11 cellular contexts compared by ENCODE assay signal in the genomic region with DNA sequence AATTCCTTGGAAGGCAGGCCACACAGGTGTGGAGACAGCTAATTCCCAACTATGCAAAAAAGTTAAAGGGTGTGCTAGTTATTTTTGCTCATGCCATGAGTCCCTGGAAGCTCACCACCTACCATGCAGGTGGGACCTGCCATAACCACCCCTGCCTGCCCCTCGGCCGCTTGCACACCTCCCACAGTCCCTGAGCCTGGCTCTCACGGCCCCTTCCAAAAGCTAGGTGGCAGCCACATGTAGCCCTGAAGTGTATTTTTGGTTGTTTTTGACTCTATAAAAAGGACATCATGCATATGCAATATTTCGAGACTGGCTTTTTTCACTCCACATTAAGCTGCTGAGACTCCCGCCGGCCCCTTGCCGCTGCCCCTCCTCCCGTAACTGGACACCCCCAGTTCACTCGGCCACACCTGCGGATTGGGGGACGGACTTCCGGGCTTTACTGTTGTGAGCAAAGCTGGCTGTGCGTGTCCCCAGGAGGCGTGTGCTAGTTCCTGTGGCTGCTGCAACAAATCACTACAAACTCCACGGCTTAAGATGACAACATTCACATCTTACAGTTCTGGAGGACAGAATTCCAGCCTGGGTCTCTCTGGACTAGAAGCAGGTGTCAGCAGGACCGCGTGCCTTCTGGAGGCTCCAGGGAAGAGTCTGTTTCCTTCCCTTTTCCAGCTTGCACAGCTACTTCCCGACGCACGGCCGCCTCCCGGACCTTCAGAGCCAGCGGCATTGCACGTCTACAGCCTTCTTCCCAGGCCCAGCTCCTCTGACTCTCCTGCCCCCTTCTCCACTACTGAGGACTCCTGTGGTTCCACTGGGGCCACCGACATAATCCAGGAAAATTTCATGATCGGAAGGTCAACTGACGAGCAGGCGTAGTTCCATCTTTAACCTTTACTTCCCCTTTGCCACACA. TPM values are rescaled to one million over a fixed set of nuclear protein-coding genes. Genes with fewer than 3 reads are reported as not detected.
DNase-seq lines count a peak whose midpoint lies in the region; ATAC-seq and TF ChIP-seq lines count a peak whose summit lies in the region.
"Had no signal": no experiment of that assay in that cellular context is flagged by ENCODE, and none has a peak within 500 bp of the region (broad histone marks: within the 10 kb centered on the region; RNA-seq: fewer than 3 reads in every experiment).

No MANE protein-coding gene starts in this region.

- H2AFZ ChIP-seq in smooth muscle cell (ENCODE audit: low read depth) = no peak overlapping the region

- H3K4me1 ChIP-seq in RWPE2 (ENCODE audit: insufficient read depth, poor library complexity, severe bottlenecking) (peaks cover 5% of the 10 kb centered on the region), smooth muscle cell (ENCODE audit: low read depth) (peaks cover 6% of the 10 kb centered on the region)
- H3K4me1 ChIP-seq: A549 had no signal

- intact Hi-C loops in left ventricle myocardium superior (cut with micrococcal nuclease) = no loop called here

- H3K4me2 ChIP-seq in smooth muscle cell = peak overlapping the region; percentile 70
- H3K4me2 ChIP-seq: A549 had no signal

- H3K9me3 ChIP-seq in RWPE2 (ENCODE audit: severe bottlenecking) (no peaks in the 10 kb centered on the region), smooth muscle cell (replicated peaks; ENCODE audit: low read depth) (no peaks in the 10 kb centered on the region)
- H3K9me3 ChIP-seq: A549 had no signal

- H3K27me3 ChIP-seq in RWPE2 (ENCODE audit: insufficient read depth, poor library complexity, severe bottlenecking) = no peaks in the 10 kb centered on the region
- H3K27me3 ChIP-seq in smooth muscle cell (ENCODE audit: low read depth) = peaks cover 9% of the 10 kb centered on the region
- H3K27me3 ChIP-seq in brain microvascular endothelial cell (replicated peaks) = peaks cover 8% of the 10 kb centered on the region

- no peaks in the 10 kb centered on the region for H3F3A ChIP-seq in smooth muscle cell (ENCODE audit: low read depth)

- DNase-seq in NCI-H748 (lab: John Stamatoyannopoulos, UW; ENCODE audit: unreplicated experiment) (peak; percentile 48), NCI-H748 treated with DMSO at 0.1 percent for 48 hours (lab: John Stamatoyannopoulos, UW) (no peak), RWPE2 (ENCODE audit: low spot score) (peak; percentile 54), left ventricle myocardium superior (no peak), smooth muscle cell (lab: John Stamatoyannopoulos, UW; ENCODE audit: unreplicated experiment) (no peak), NCI-H345 (lab: John Stamatoyannopoulos, UW) (no peak), brain microvascular endothelial cell (no peak)
- DNase-seq: activated gamma-delta T cell treated with Interleukin-2 at 50 U/mL for 16 hours; stimulated activated CD4-positive, alpha-beta T cell treated with anti-CD3 and anti-CD28 coated beads, Interleukin-4, amount 100 ng/mL, for 24 hours had no signal

- H3K36me3 ChIP-seq in RWPE2 (ENCODE audit: low read depth) = no peaks in the 10 kb centered on the region
- H3K36me3 ChIP-seq in smooth muscle cell (ENCODE audit: low read depth) = no peaks in the 10 kb centered on the region
- H3K36me3 ChIP-seq in brain microvascular endothelial cell (replicated peaks) = no peaks in the 10 kb centered on the region

- H3K79me2 ChIP-seq in smooth muscle cell (ENCODE audit: low read depth) = no peaks in the 10 kb centered on the region

- H3K27ac ChIP-seq in RWPE2 (ENCODE audit: poor library complexity, severe bottlenecking) (no peak overlapping the region), smooth muscle cell (ENCODE audit: low read depth) (no peak overlapping the region), brain microvascular endothelial cell (no peak overlapping the region)
- H3K27ac ChIP-seq: A549 had no signal

- no peaks in the 10 kb centered on the region for H4K20me1 ChIP-seq in smooth muscle cell (ENCODE audit: low read depth)

- in situ Hi-C loops in brain microvascular endothelial cell (cut with HindIII; ENCODE audit: low pct_ligation_motif_present, low sequenced_read_pairs) = no loop called here

- TF ChIP-seq CTCF in RWPE2 (IDR thresholded peaks at IDR 0.05; ENCODE audit: poor library complexity, severe bottlenecking) = no peak
- TF ChIP-seq CTCF in smooth muscle cell (IDR thresholded peaks at IDR 0.05; ENCODE audit: borderline replicate concordance, insufficient read depth, poor library complexity, severe bottlenecking) = no peak
- TF ChIP-seq CTCF in brain microvascular endothelial cell (IDR thresholded peaks at IDR 0.05; ENCODE audit: low read depth, low read length, missing control alignments) = no peak

- 49% methylated on average over 28 of the region's 28 CpGs for WGBS in smooth muscle cell (ENCODE audit: low lambda C conversion rate)

- ATAC-seq in RWPE2 (ENCODE audit: low read depth) (peak; percentile 64), left ventricle myocardium superior (peak; percentile 41), GM19467 (IDR thresholded peaks at IDR 0.05; ENCODE audit: unreplicated experiment) (no peak)
- ATAC-seq: A549 had no signal

- H3K9ac ChIP-seq in smooth muscle cell (ENCODE audit: low read depth) = no peak overlapping the region

- H3K4me3 ChIP-seq in RWPE2 (ENCODE audit: severe bottlenecking) (no peak overlapping the region), smooth muscle cell (peak overlapping the region; percentile 25), brain microvascular endothelial cell (ENCODE audit: low read depth, low read length) (no peak overlapping the region)
- H3K4me3 ChIP-seq: A549 had no signal

RNA-seq across cellular contexts. Expression of a gene that starts 24.8 kb away (rescaled TPM):
- total RNA-seq in left ventricle myocardium superior = 5.6 TPM
- total RNA-seq in smooth muscle cell = 0.09 and 0.22 TPM in 2 replicates
- 0.26 TPM in 1 of 2 replicates, not detected in the other for polyA plus RNA-seq in smooth muscle cell

RNA-seq across cellular contexts. Expression of a gene that starts 25.1 kb away (rescaled TPM):
- total RNA-seq in left ventricle myocardium superior (not detected), smooth muscle cell (not detected in 2 replicates)
- polyA plus RNA-seq in smooth muscle cell = not detected in 2 replicates

Comparison
In these comparisons a context has a peak if more than half of its experiments do, and no peak if none do; other contexts are left out.
1. DNase-seq: peak in NCI-H748 (single experiment) and RWPE2 (single experiment); none in NCI-H748 treated with DMSO at 0.1 percent for 48 hours (single experiment), left ventricle myocardium superior (single experiment), smooth muscle cell (single experiment), NCI-H345 (single experiment) and brain microvascular endothelial cell (single experiment).